In the genomic region with DNA sequence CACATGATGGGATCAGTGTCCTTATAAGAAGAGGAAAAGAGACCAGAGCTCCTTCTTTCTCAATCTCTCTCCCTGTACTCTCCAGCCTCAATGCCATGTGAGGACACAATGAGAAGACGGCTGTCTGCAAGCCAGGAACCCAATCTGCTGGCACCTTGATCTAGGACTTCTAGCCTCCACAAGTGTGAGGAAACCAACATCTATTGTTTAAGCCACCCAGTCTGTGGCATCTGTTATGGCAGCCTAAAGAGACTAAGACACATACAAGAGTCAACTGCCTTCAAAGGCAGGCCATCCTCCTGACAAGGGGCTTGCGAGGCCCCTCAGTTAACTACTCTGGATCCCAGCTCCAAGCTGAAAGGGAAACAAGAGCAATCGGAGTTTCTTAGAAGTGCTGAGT, we compare ENCODE assay signal across 18 cellular contexts.
A peak's percentile ranks its signal among the peaks of the same experiment; 100 is the strongest.
DNase-seq lines count a peak whose midpoint lies in the region; ATAC-seq and TF ChIP-seq lines count a peak whose summit lies in the region.
"Had no signal": no experiment of that assay in that cellular context is flagged by ENCODE, and none has a peak within 500 bp of the region (broad histone marks: within the 10 kb centered on the region; RNA-seq: fewer than 3 reads in every experiment).

No MANE protein-coding gene starts in this region.

- peak overlapping the region; percentile 29 for H3K27ac Mint-ChIP-seq in T-helper 2 cell treated with Interferon-gamma antibody and Interleukin-4, amounts not matched to agents 5 μg/mL and 100 μg/mL, for 36 hours

- ATAC-seq in sciatic nerve (peak; percentile 26), GM21528 (IDR thresholded peaks at IDR 0.05; ENCODE audit: low FRiP score, unreplicated experiment) (no peak), HG02588 (IDR thresholded peaks at IDR 0.05; ENCODE audit: unreplicated experiment) (no peak)

- TF ChIP-seq EP300 in esophagus muscularis mucosa (IDR thresholded peaks at IDR 0.05) = no peak

- intact Hi-C loops in esophagus muscularis mucosa (cut with DNase I) = no loop called here
- intact Hi-C loops in sciatic nerve (cut with DNase I) = no loop called here

- H3K27me3 ChIP-seq in esophagus muscularis mucosa = no peaks in the 10 kb centered on the region
- H3K27me3 ChIP-seq: SJSA1, suprapubic skin had no signal

- TF ChIP-seq CTCF in esophagus muscularis mucosa (IDR thresholded peaks at IDR 0.05) = no peak

- H3K4me3 ChIP-seq in esophagus muscularis mucosa = no peak overlapping the region
- H3K4me3 ChIP-seq: SJSA1, suprapubic skin had no signal

- 95% methylated on average over 3 of the region's 3 CpGs for WGBS in esophagus muscularis mucosa

- H3K4me3 Mint-ChIP-seq in T-helper 2 cell treated with Interferon-gamma antibody and Interleukin-4, amounts not matched to agents 5 μg/mL and 100 μg/mL, for 36 hours = no peak overlapping the region

- TF ChIP-seq POLR2A in GM15510 (IDR thresholded peaks at IDR 0.05; ENCODE audit: borderline replicate concordance, extremely low read depth, insufficient read length) (peak; percentile 6), esophagus muscularis mucosa (IDR thresholded peaks at IDR 0.05; ENCODE audit: low read depth) (no peak)

- H3K9me3 ChIP-seq in esophagus muscularis mucosa = no peaks in the 10 kb centered on the region
- H3K9me3 ChIP-seq: SJSA1, suprapubic skin had no signal

- H3K27me3 Mint-ChIP-seq in T-helper 2 cell treated with Interferon-gamma antibody and Interleukin-4, amounts not matched to agents 5 μg/mL and 100 μg/mL, for 36 hours (ENCODE audit: low read depth) = no peaks in the 10 kb centered on the region

- H3K36me3 Mint-ChIP-seq in T-helper 2 cell treated with Interferon-gamma antibody and Interleukin-4, amounts not matched to agents 5 μg/mL and 100 μg/mL, for 36 hours (ENCODE audit: low read depth) = peaks cover 49% of the 10 kb centered on the region

- H3K9me3 Mint-ChIP-seq in T-helper 2 cell treated with Interferon-gamma antibody and Interleukin-4, amounts not matched to agents 5 μg/mL and 100 μg/mL, for 36 hours = no peaks in the 10 kb centered on the region

- H3K4me1 Mint-ChIP-seq in T-helper 2 cell treated with Interferon-gamma antibody and Interleukin-4, amounts not matched to agents 5 μg/mL and 100 μg/mL, for 36 hours (ENCODE audit: low read depth) = peaks cover 60% of the 10 kb centered on the region

- no peak overlapping the region for H3K27ac ChIP-seq in esophagus muscularis mucosa (replicated peaks in 1 of 4)
- H3K27ac ChIP-seq: 22Rv1, parathyroid adenoma, SJSA1, suprapubic skin had no signal

- DNase-seq in T-helper 2 cell treated with Interferon-gamma antibody and Interleukin-4, amounts not matched to agents 5 μg/mL and 100 μg/mL, for 36 hours (ENCODE audit: low spot score) = no peak
- no peak for DNase-seq in T-helper 2 cell
- peak; percentile 57 for DNase-seq in esophagus muscularis mucosa (ENCODE audit: extremely low spot score)
- no peak for DNase-seq in sciatic nerve (ENCODE audit: low spot score)
- no peak for DNase-seq in glomerular visceral epithelial cell (ENCODE audit: extremely low spot score)
- DNase-seq: activated CD4-positive, CD25-positive, alpha-beta regulatory T cell treated with anti-CD3 and anti-CD28 coated beads, Interleukin-2, amount 50 U/mL, for 72 hours; GOT3; NCI-H1436 treated with DMSO at 0.1 percent for 48 hours; NCI-H748 treated with DMSO at 0.1 percent for 48 hours; stimulated activated CD4-positive, alpha-beta T cell treated with anti-CD3 and anti-CD28 coated beads, Interleukin-2, amount 100 ng/mL, for 24 hours; T-helper 9 cell had no signal

- H3K4me1 ChIP-seq in esophagus muscularis mucosa = peaks cover 0 to 3% (median 0%) of the 10 kb centered on the region in 4 donors

- H3K36me3 ChIP-seq in esophagus muscularis mucosa = no peaks in the 10 kb centered on the region
